ENCODE assay signal across 1 cellular context in genomic region chr5:109690456-109691247, GRCh38.
A peak's percentile ranks its signal among the peaks of the same experiment; 100 is the strongest.
TF ChIP-seq lines count a peak whose summit lies in the region.

No MANE protein-coding gene starts in this region.

TF ChIP-seq in K562, 482 proteins besides CTCF, POLR2A, EP300 and RAD21 (continued from another document and continues in another):
- TF ChIP-seq CHD7 (IDR thresholded peaks at IDR 0.05; ENCODE audit: low read depth, low read length) (no peak), BMI1 (IDR thresholded peaks at IDR 0.05; ENCODE audit: low read length) (no peak), ARNT (IDR thresholded peaks at IDR 0.05) (peak in 1 of 2 experiments; percentile 31; a peak in 1 of 4 replicates), ILK (tag; IDR thresholded peaks at IDR 0.05; ENCODE audit: borderline replicate concordance, low read depth) (no peak), SRSF7 (optimal IDR thresholded peaks at IDR 0.05; ENCODE audit: low read depth, low read length) (no peak), ETV5 (CRISPR knock-in tag; IDR thresholded peaks at IDR 0.05; ENCODE audit: low read depth) (0 out of 2 replicates have a peak, but pooled peaks have one; percentile 35), ESRRA (IDR thresholded peaks at IDR 0.05; ENCODE audit: borderline replicate concordance, low read depth) (no peak), XRCC4 (IDR thresholded peaks at IDR 0.05; ENCODE audit: extremely low read depth, insufficient read depth, insufficient read length) (no peak), FOXJ3 (CRISPR knock-in tag; IDR thresholded peaks at IDR 0.05) (no peak), ZNF561 (CRISPR knock-in tag; conservative IDR thresholded peaks at IDR 0.05) (no peak), MECOM (CRISPR knock-in tag; IDR thresholded peaks at IDR 0.05) (no peak), ZNF253 (CRISPR knock-in tag; conservative IDR thresholded peaks at IDR 0.05) (no peak), SMAD2 (IDR thresholded peaks at IDR 0.05; ENCODE audit: low read depth, low read length) (no peak), CGGBP1 (CRISPR knock-in tag; IDR thresholded peaks at IDR 0.05) (no peak), CHD1 (IDR thresholded peaks at IDR 0.05; ENCODE audit: low read length) (no peak), UBTF (IDR thresholded peaks at IDR 0.05; ENCODE audit: borderline replicate concordance in 1 of 2, low read depth in 2 of 2, low read length in 2 of 2) (no peak; a peak in 1 of 4 replicates), ZFPM2 (CRISPR knock-in tag; IDR thresholded peaks at IDR 0.05) (no peak), HINFP (tag; conservative IDR thresholded peaks at IDR 0.05; ENCODE audit: low read depth) (no peak), SIRT6 (IDR thresholded peaks at IDR 0.05; ENCODE audit: low read depth, low read length) (no peak), NR4A1 (CRISPR knock-in tag; IDR thresholded peaks at IDR 0.05) (0 out of 2 replicates have a peak, but pooled peaks have one; percentile 7), NR4A1 (tag; IDR thresholded peaks at IDR 0.05) (no peak), PTBP1 (IDR thresholded peaks at IDR 0.05; ENCODE audit: low read depth, low read length) (no peak), TAF15 (IDR thresholded peaks at IDR 0.05; ENCODE audit: low read depth, low read length) (no peak), MAZ (CRISPR knock-in tag; conservative IDR thresholded peaks at IDR 0.05 in 1 of 2, IDR thresholded peaks at IDR 0.05 in 1 of 2) (0 out of 4 replicates have a peak, but pooled peaks of 1 of the 2 experiments have one; percentile 30), TCF15 (CRISPR knock-in tag; IDR thresholded peaks at IDR 0.05) (no peak), CCAR2 (IDR thresholded peaks at IDR 0.05; ENCODE audit: low read depth, low read length) (no peak), GATAD2A (IDR thresholded peaks at IDR 0.05) (no peak), MEIS2 (IDR thresholded peaks at IDR 0.05; ENCODE audit: partially characterized antibody) (no peak), HDAC2 (IDR thresholded peaks at IDR 0.05) (no peak), THAP12 (CRISPR knock-in tag; IDR thresholded peaks at IDR 0.05) (no peak), BCL6 (CRISPR knock-in tag; IDR thresholded peaks at IDR 0.05) (no peak), ARID2 (IDR thresholded peaks at IDR 0.05) (no peak), ARID4B (CRISPR knock-in tag; IDR thresholded peaks at IDR 0.05) (no peak), PATZ1 (CRISPR knock-in tag; IDR thresholded peaks at IDR 0.05; ENCODE audit: borderline replicate concordance) (no peak)
